8 cellular contexts compared by ENCODE assay signal in the genomic region with DNA sequence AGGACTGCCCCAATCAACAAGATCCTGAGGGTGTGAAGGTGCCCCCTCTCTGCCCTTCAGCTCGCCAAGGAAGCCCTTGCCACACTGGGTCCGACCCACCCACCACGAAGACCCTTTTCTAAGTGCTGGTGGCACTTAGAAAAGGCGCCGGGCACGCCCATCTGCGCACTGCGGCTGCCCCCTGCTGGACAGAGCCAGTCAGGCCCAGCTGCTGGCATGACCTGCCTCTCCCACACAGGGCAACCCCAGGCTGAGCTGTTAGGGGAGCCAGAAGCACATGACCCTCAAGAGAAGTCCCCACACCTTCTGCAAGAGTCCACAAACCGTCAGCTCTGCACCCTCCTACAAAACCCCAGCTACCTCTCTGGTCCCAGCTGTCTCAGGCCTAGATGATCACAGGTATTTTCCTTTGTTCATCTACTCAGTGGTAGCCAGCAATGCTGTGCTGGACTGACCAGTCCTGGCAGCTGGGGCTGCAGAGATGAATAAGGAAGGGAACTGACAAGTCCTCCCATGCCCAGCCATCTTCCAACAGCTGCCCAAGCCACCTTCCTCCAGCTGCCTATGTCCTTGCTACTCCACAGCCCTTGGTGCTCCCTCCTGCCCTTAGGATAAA. TPM values are rescaled to one million over a fixed set of nuclear protein-coding genes. Genes with fewer than 3 reads are reported as not detected.
DNase-seq lines count a peak whose midpoint lies in the region; ATAC-seq lines count a peak whose summit lies in the region.

No MANE protein-coding gene starts in this region.

- H3K4me1 ChIP-seq in mesendoderm (ENCODE audit: control insufficient read depth, low read depth, low read length): no peaks in the 10 kb centered on the region

- no peak overlapping the region for H3K4me3 ChIP-seq in mesendoderm (ENCODE audit: low read length)

- H3K23ac ChIP-seq in mesendoderm (ENCODE audit: low read length): no peak overlapping the region

- H3K4ac ChIP-seq in mesendoderm (ENCODE audit: low read depth, low read length): no peak overlapping the region

- H3K27ac ChIP-seq in mesendoderm (ENCODE audit: low read depth, low read length): no peak overlapping the region

- H3K4me3 Mint-ChIP-seq in activated CD4-positive, alpha-beta memory T cell treated with anti-CD3 and anti-CD28 coated beads, Interleukin-2, amount 10 ng/mL, durations not matched to agents 7 days and 5 days: no peak overlapping the region

- H2AK5ac ChIP-seq in mesendoderm (ENCODE audit: low read length): no peak overlapping the region

- no peaks in the 10 kb centered on the region for H3K9me3 Mint-ChIP-seq in activated CD4-positive, alpha-beta memory T cell treated with anti-CD3 and anti-CD28 coated beads, Interleukin-2, amount 10 ng/mL, durations not matched to agents 7 days and 5 days

- H3K27me3 Mint-ChIP-seq in activated CD4-positive, alpha-beta memory T cell treated with anti-CD3 and anti-CD28 coated beads, Interleukin-2, amount 10 ng/mL, durations not matched to agents 7 days and 5 days: peaks cover 11% of the 10 kb centered on the region

- no peak overlapping the region for H4K8ac ChIP-seq in mesendoderm (ENCODE audit: low read depth, low read length)

- no CpG with 5 or more reads among the region's 9 CpGs for WGBS in mesendoderm (ENCODE audit: extremely low coverage, insufficient coverage, low lambda C conversion rate)

- H3K18ac ChIP-seq in mesendoderm (ENCODE audit: low read length): no peak overlapping the region

- no peak overlapping the region for H3K9ac ChIP-seq in mesendoderm (ENCODE audit: low read length)

- no peaks in the 10 kb centered on the region for H3K27me3 ChIP-seq in mesendoderm (ENCODE audit: insufficient read depth, low read length, poor library complexity)

- H4K5ac ChIP-seq in mesendoderm (ENCODE audit: low read length): no peak overlapping the region

- CTCF ChIA-PET in activated CD4-positive, alpha-beta memory T cell treated with anti-CD3 and anti-CD28 coated beads, Interleukin-2, amount 10 ng/mL, durations not matched to agents 7 days and 5 days (lab: Charles Lee): interaction anchor here (0.6 to 2.2 kb wide), 14 partner anchors 10 to 918 kb away, joined by 3 to 14 read pairs (median 4); a partner anchor contains a TSS

- no peak overlapping the region for H2BK120ac ChIP-seq in mesendoderm (ENCODE audit: low read depth, low read length)

- no peak overlapping the region for H2BK15ac ChIP-seq in mesendoderm (replicated peaks; ENCODE audit: low read depth)

- H3K79me1 ChIP-seq in mesendoderm (ENCODE audit: low read length): no peaks in the 10 kb centered on the region

- no peak overlapping the region for H3K56ac ChIP-seq in mesendoderm (ENCODE audit: low read length)

- H3K36me3 ChIP-seq in mesendoderm (ENCODE audit: control insufficient read depth, insufficient read depth, low read length): no peaks in the 10 kb centered on the region

- H3K27ac Mint-ChIP-seq in activated CD4-positive, alpha-beta memory T cell treated with anti-CD3 and anti-CD28 coated beads, Interleukin-2, amount 10 ng/mL, durations not matched to agents 7 days and 5 days: no peak overlapping the region

- no peak overlapping the region for H2BK5ac ChIP-seq in mesendoderm (ENCODE audit: low read length)

- no peak overlapping the region for H3K4me2 ChIP-seq in mesendoderm (ENCODE audit: low read length)

- no peaks in the 10 kb centered on the region for H3K4me1 Mint-ChIP-seq in activated CD4-positive, alpha-beta memory T cell treated with anti-CD3 and anti-CD28 coated beads, Interleukin-2, amount 10 ng/mL, durations not matched to agents 7 days and 5 days

- no peaks in the 10 kb centered on the region for H3K36me3 Mint-ChIP-seq in activated CD4-positive, alpha-beta memory T cell treated with anti-CD3 and anti-CD28 coated beads, Interleukin-2, amount 10 ng/mL, durations not matched to agents 7 days and 5 days (ENCODE audit: low read depth)

- peak; percentile 48 for ATAC-seq in GM21529 (IDR thresholded peaks at IDR 0.05; ENCODE audit: unreplicated experiment)
- ATAC-seq in HG03439 (IDR thresholded peaks at IDR 0.05; ENCODE audit: unreplicated experiment): no peak

- POLR2A ChIA-PET in activated CD4-positive, alpha-beta memory T cell treated with anti-CD3 and anti-CD28 coated beads, Interleukin-2, amount 10 ng/mL, durations not matched to agents 7 days and 5 days (lab: Charles Lee): no interaction called here

- H3K79me2 ChIP-seq in mesendoderm (ENCODE audit: control insufficient read depth, insufficient read depth, low read length): no peaks in the 10 kb centered on the region

- DNase-seq in AML-193 (lab: John Stamatoyannopoulos, UW) (peak; percentile 7 to 37), NCI-H446 treated with DMSO at 0.1 percent for 48 hours (lab: John Stamatoyannopoulos, UW) (peak; percentile 16), mesendoderm (peak; percentile 56)
- peak; percentile 74 for DNase-seq in activated CD4-positive, alpha-beta memory T cell treated with anti-CD3 and anti-CD28 coated beads, Interleukin-2, amount 10 ng/mL, durations not matched to agents 7 days and 5 days
- DNase-seq in effector CD8-positive, alpha-beta T cell (lab: John Stamatoyannopoulos, UW): peak; percentile 49
- DNase-seq in stimulated activated CD8-positive, alpha-beta memory T cell treated with anti-CD3 and anti-CD28 coated beads, Interleukin-4, amount 100 ng/mL, for 1 hour (ENCODE audit: low read depth in 2 of 2, low spot score in 1 of 2): peak; percentile 20 to 41

RNA-seq across cellular contexts. Expression of a gene that starts 40.0 kb away (rescaled TPM):
- 10 to 100 TPM; 29.9 to 31.1 TPM for total RNA-seq in activated CD4-positive, alpha-beta memory T cell treated with anti-CD3 and anti-CD28 coated beads, Interleukin-2, amount 10 ng/mL, durations not matched to agents 7 days and 5 days
- 5.6 TPM for polyA plus RNA-seq in mesendoderm (2013, experiment 1 of 2)
- 6.0 TPM for polyA plus RNA-seq in mesendoderm (2013, experiment 2 of 2)

Comparison
In these comparisons a context has a peak if more than half of its experiments do, and no peak if none do; other contexts are left out.
1. DNase-seq: peak in every context shown above with its lines; median percentile 74 in activated CD4-positive, alpha-beta memory T cell treated with anti-CD3 and anti-CD28 coated beads, Interleukin-2, amount 10 ng/mL, durations not matched to agents 7 days and 5 days; 56 in mesendoderm; 49 in effector CD8-positive, alpha-beta T cell; 30 in stimulated activated CD8-positive, alpha-beta memory T cell treated with anti-CD3 and anti-CD28 coated beads, Interleukin-4, amount 100 ng/mL, for 1 hour; 22 in AML-193; 16 in NCI-H446 treated with DMSO at 0.1 percent for 48 hours.